ENCODE assay signal across 8 cellular contexts in the genomic region with DNA sequence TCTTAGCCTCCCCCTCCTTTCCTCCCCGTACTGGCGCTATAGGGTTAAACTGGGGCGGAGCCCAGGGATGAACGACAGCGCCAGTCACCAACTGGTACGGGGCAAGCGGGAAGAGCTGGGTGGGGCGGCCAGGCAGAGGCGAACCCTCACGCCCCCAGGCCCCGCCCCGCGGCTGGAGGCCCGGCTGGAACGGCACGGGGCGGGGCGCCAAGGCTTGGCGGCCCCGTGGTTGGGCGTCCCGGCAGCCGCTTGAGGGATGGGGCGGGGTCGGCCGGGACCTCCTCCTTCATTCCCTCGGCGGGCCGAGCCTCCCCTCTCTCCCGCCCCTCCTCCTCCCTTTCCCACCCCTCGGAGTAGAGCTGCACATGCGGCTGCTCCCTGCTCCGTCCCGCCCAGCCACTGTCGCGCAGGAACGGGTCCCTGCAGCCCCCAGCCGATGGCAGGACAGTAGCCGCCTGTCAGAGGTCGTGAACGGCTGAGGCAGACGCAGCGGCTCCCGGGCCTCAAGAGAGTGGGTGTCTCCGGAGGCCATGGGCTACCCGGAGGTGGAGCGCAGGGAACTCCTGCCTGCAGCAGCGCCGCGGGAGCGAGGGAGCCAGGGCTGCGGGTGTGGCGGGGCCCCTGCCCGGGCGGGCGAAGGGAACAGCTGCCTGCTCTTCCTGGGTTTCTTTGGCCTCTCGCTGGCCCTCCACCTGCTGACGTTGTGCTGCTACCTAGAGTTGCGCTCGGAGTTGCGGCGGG. TPM values are rescaled to one million over a fixed set of nuclear protein-coding genes. Genes with fewer than 3 reads are reported as not detected.
DNase-seq lines count a peak whose midpoint lies in the region; ATAC-seq, FAIRE-seq and TF ChIP-seq lines count a peak whose summit lies in the region.

A gene (plus strand): TSS at position 335 of the 741 bp plus-strand sequence.

- H3K27ac ChIP-seq in ACC112 (ENCODE audit: low read depth, low read length) (no peak within 1 kb of the TSS), HUES64 (ENCODE audit: low read depth, low read length) (no peak within 1 kb of the TSS), heart right ventricle (peak within 1 kb of the TSS in 8 of 10 donors; percentile 35 to 64 (median 48)), pancreas (no peak within 1 kb of the TSS), thymus (ENCODE audit: low read depth) (peak within 1 kb of the TSS; percentile 5)

- under 1% methylated on average over 53 of the region's 62 CpGs for WGBS in HUES64
- 0% methylated on average over 33 to 62 of the region's 62 CpGs for WGBS in heart right ventricle, 2 donors
- WGBS in pancreas, 2 donors: 1 to 29% methylated on average over 45 to 62 of the region's 62 CpGs
- 1% methylated on average over 53 of the region's 62 CpGs for WGBS in thymus

- no peaks in the 10 kb centered on the region for H3K79me2 ChIP-seq in ACC112 (ENCODE audit: control insufficient read depth, insufficient read depth, low read length, unreplicated experiment)

- no peak for FAIRE-seq in pancreas (lab: Jason Lieb, UNC)

- intact Hi-C loops in heart right ventricle (cut with DNase I): loop anchor here in 7 of 10 donors (5.0 to 10.0 kb wide), 8 partner anchors 59 to 479 kb away; no protein-coding TSS in a partner anchor
- intact Hi-C loops in pancreas (cut with DNase I): no loop called here

- H3K36me3 ChIP-seq in ACC112 (ENCODE audit: insufficient read depth, low read length) (no peaks in the 10 kb centered on the region), HUES64 (ENCODE audit: insufficient read depth, low read length) (no peaks in the 10 kb centered on the region), heart right ventricle (no peaks in the 10 kb centered on the region), pancreas (no peaks in the 10 kb centered on the region), thymus (ENCODE audit: control insufficient read depth, insufficient read depth) (no peaks in the 10 kb centered on the region)

- DNase-seq in T follicular helper cell (ENCODE audit: low read depth) (peak; percentile 42), amniotic stem cell (lab: John Stamatoyannopoulos, UW) (peak; percentile 1), heart right ventricle (peak; percentile 87 to 88), pancreas (peak; percentile 79 to 92 (median 88))

- TF ChIP-seq CTCF in heart right ventricle (IDR thresholded peaks at IDR 0.05) (no peak), pancreas (IDR thresholded peaks at IDR 0.05) (no peak)

- peak; percentile 91 for ATAC-seq in GM19025 (IDR thresholded peaks at IDR 0.05; ENCODE audit: low read depth, unreplicated experiment)
- peak; percentile 96 to 99 (median 98) for ATAC-seq in heart right ventricle
- peak; percentile 95 to 98 (median 98) for ATAC-seq in pancreas

- peak within 1 kb of the TSS; percentile 51; the same call in 1 of the 2 replicates for H3K4me3 ChIP-seq in ACC112 (ENCODE audit: low read depth, low read length)
- peak within 1 kb of the TSS; percentile 67 for H3K4me3 ChIP-seq in HUES64 (ENCODE audit: low read length)
- peak within 1 kb of the TSS; percentile 49 to 87 (median 68) for H3K4me3 ChIP-seq in heart right ventricle
- H3K4me3 ChIP-seq in pancreas: peak within 1 kb of the TSS; percentile 27 to 50 (median 40)
- H3K4me3 ChIP-seq in thymus (ENCODE audit: low read length): peak within 1 kb of the TSS; percentile 18

- H2AFZ ChIP-seq in ACC112 (ENCODE audit: low read length, unreplicated experiment): no peak within 1 kb of the TSS

- no peaks in the 10 kb centered on the region for H3K9me3 ChIP-seq in HUES64 (ENCODE audit: insufficient read depth, low read depth, low read length)
- H3K9me3 ChIP-seq in heart right ventricle: no peaks in the 10 kb centered on the region
- no peaks in the 10 kb centered on the region for H3K9me3 ChIP-seq in pancreas
- H3K9me3 ChIP-seq in thymus (ENCODE audit: control insufficient read depth): no peaks in the 10 kb centered on the region

- no peaks in the 10 kb centered on the region for H3K4me1 ChIP-seq in ACC112 (ENCODE audit: control insufficient read depth, insufficient read depth, low read length, unreplicated experiment)
- 0 out of 2 replicates have a peak, but pooled peaks cover 6% of the 10 kb centered on the region for H3K4me1 ChIP-seq in HUES64 (ENCODE audit: insufficient read depth, low read length)
- H3K4me1 ChIP-seq in heart right ventricle: peaks cover 0 to 16% (median 0%) of the 10 kb centered on the region in 9 donors
- H3K4me1 ChIP-seq in pancreas: no peaks in the 10 kb centered on the region
- H3K4me1 ChIP-seq in thymus (ENCODE audit: control insufficient read depth, insufficient read depth, low read length): no peaks in the 10 kb centered on the region

- peak within 1 kb of the TSS; percentile 55; the same call in 1 of the 2 replicates for H3K9ac ChIP-seq in HUES64 (ENCODE audit: low read depth, low read length)

- peaks cover 32% of the 10 kb centered on the region for H3K27me3 ChIP-seq in ACC112 (ENCODE audit: insufficient read depth, low read length)
- H3K27me3 ChIP-seq in HUES64 (ENCODE audit: insufficient read depth, low read length): peaks cover 18% of the 10 kb centered on the region
- H3K27me3 ChIP-seq in heart right ventricle: peaks cover 0 to 46% (median 0%) of the 10 kb centered on the region in 7 donors
- no peaks in the 10 kb centered on the region for H3K27me3 ChIP-seq in pancreas
- H3K27me3 ChIP-seq in thymus (ENCODE audit: control insufficient read depth, insufficient read depth): peaks cover 6% of the 10 kb centered on the region

RNA-seq across cellular contexts. Expression of the gene that starts here (rescaled TPM):
- 4.5 TPM for polyA plus RNA-seq in HUES64 (2013, experiment 1 of 2)
- polyA plus RNA-seq in HUES64 (2013, experiment 2 of 2): 5.6 TPM
- total RNA-seq in heart right ventricle: 1 to 10 TPM; 4.2 to 9.4 (median 5.4) TPM
- polyA plus RNA-seq in heart right ventricle: 1 to 10 TPM; 2.3 to 3.1 TPM
- 1 to 10 TPM; 3.6 to 5.1 (median 3.9) TPM for total RNA-seq in pancreas
- polyA plus RNA-seq in pancreas: 1 to 10 TPM; 1.7 to 1.9 TPM
- polyA plus RNA-seq in thymus: 1.5 TPM

Comparison
In these comparisons a context has a peak if more than half of its experiments do, and no peak if none do; other contexts are left out.
1. H3K27ac ChIP-seq: peak in heart right ventricle (8 of 10) and thymus (single experiment); none in ACC112 (single experiment), HUES64 (single experiment) and pancreas (0 of 4).
2. H3K4me3 ChIP-seq: peak in every context shown above with its lines; median percentile 68 in heart right ventricle; 67 in HUES64; 51 in ACC112; 40 in pancreas; 18 in thymus.
3. DNase-seq: peak in every context shown above with its lines; median percentile 88 in pancreas; 88 in heart right ventricle; 42 in T follicular helper cell; 1 in amniotic stem cell.
4. intact Hi-C loops: an anchor here in heart right ventricle (5.0 to 10.0 kb wide); none called in pancreas.
5. Peak in every context shown above with its lines, with median percentiles within 50 percentile points of each other: ATAC-seq.